In the genomic region with DNA sequence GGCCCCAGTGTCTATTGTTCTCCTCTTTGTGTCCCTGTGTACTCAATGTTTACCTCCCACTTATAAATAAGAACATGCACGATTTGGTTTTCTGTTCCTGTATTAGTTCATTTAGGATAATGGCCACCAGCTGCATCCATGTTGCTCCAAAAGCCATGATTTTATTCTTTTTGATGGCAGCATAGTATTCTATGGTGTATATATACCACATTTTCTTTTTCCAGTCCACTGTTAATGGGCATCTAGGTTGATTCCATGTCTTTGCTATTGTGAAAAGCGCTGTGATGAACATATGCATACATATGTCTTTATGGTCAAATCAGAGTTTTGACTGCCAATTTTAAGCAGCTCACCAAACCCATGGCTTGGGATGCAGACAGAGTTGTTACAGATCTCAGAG, we compare ENCODE assay signal across 5 cellular contexts. TPM values are rescaled to one million over a fixed set of nuclear protein-coding genes. Genes with fewer than 3 reads are reported as not detected.
"Had no signal": no experiment of that assay in that cellular context is flagged by ENCODE, and none has a peak within 500 bp of the region (broad histone marks: within the 10 kb centered on the region; RNA-seq: fewer than 3 reads in every experiment).

No MANE protein-coding gene starts in this region.

- FAIRE-seq: GM12878, GM12891, GM19239 had no signal

- H3K4me3 ChIP-seq: GM12878 had no signal

- DNase-seq: GDM1, GF-D8 had no signal

- ATAC-seq: GM12878 had no signal

RNA-seq across cellular contexts. Expression of gene ANP32D, which starts 17.2 kb away (rescaled TPM):
- total RNA-seq: GM12878 had no signal
- polyA plus RNA-seq: GM12878 had no signal
